Comparison of ENCODE assay signal across 29 cellular contexts in genomic region chrY:14905894-14906293, GRCh38.
"Had no signal": no experiment of that assay in that cellular context is flagged by ENCODE, and none has a peak within 500 bp of the region (broad histone marks: within the 10 kb centered on the region; RNA-seq: fewer than 3 reads in every experiment).

No MANE protein-coding gene starts in this region.

- H3K27me3 ChIP-seq: neural progenitor cell, ovary, right lobe of liver, sigmoid colon, spleen, stomach, suprapubic skin, testis, tibial artery, transverse colon, upper lobe of right lung, uterus had no signal

- H3K9ac ChIP-seq: neural progenitor cell, parathyroid adenoma had no signal

- H3K27ac ChIP-seq: neural progenitor cell, ovary, parathyroid adenoma, psoas muscle, right lobe of liver, sigmoid colon, skin epidermis, spleen, stomach, suprapubic skin, testis, tibial artery, transverse colon, upper lobe of right lung, uterus had no signal

- H3K36me3 ChIP-seq: neural progenitor cell, ovary, right lobe of liver, sigmoid colon, spleen, stomach, suprapubic skin, tibial artery, transverse colon, upper lobe of right lung, uterus had no signal

- ATAC-seq: naive thymus-derived CD4-positive, alpha-beta T cell; natural killer cell; psoas muscle; right cardiac atrium; right lobe of liver; stimulated activated memory B cell treated with anti-CD40 and anti-IgM and Interleukin-4, amounts not matched to agents 10 μg/mL and 1 μg/mL and 100 μg/mL, for 72 hours; stimulated activated naive CD8-positive, alpha-beta T cell treated with anti-CD3 and anti-CD28 coated beads, Interleukin-15, Interleukin-2, amounts not matched to agents 100 U/mL and 50 U/mL, for 24 hours; upper lobe of right lung had no signal

- H3K4me3 ChIP-seq: neural progenitor cell, ovary, psoas muscle, right lobe of liver, sigmoid colon, skin epidermis, smooth muscle cell, spleen, stomach, suprapubic skin, testis, tibial artery, transverse colon, upper lobe of right lung, uterus had no signal

- H3K4me2 ChIP-seq: neural progenitor cell, smooth muscle cell had no signal

- H3K4me1 ChIP-seq: neural progenitor cell, parathyroid adenoma, psoas muscle, right lobe of liver, sigmoid colon, spleen, stomach, suprapubic skin, testis, tibial artery, transverse colon, upper lobe of right lung, uterus had no signal

- H2AFZ ChIP-seq: neural progenitor cell, parathyroid adenoma had no signal

- DNase-seq: naive thymus-derived CD4-positive, alpha-beta T cell; natural killer cell; occipital lobe; ovary; posterior cingulate gyrus; psoas muscle; right cardiac atrium; right lobe of liver; sigmoid colon; spleen; stimulated activated CD4-positive, alpha-beta T cell treated with anti-CD3 and anti-CD28 coated beads, Interleukin-12 subunit alpha, Interleukin-12 subunit beta, amount 100 ng/mL, for 4 hours; stimulated activated CD4-positive, alpha-beta T cell treated with anti-CD3 and anti-CD28 coated beads, Interleukin-1b, Interleukin-23, amount 100 ng/mL, for 48 hours; stimulated activated CD4-positive, alpha-beta T cell treated with anti-CD3 and anti-CD28 coated beads, Interleukin-4, amount 100 ng/mL, for 1 hour; stimulated activated CD4-positive, alpha-beta T cell treated with anti-CD3 and anti-CD28 coated beads, Interleukin-4, amount 100 ng/mL, for 4 hours; stimulated activated CD8-positive, alpha-beta memory T cell treated with anti-CD3 and anti-CD28 coated beads, Interleukin-4, amount 100 ng/mL, for 48 hours; stimulated activated naive CD4-positive, alpha-beta T cell; stimulated activated naive CD8-positive, alpha-beta T cell treated with anti-CD3 and anti-CD28 coated beads, Interleukin-15, Interleukin-2, amounts not matched to agents 100 U/mL and 50 U/mL, for 24 hours; stomach; testis; tibial artery; transverse colon; upper lobe of right lung; uterus had no signal

- H3K9me3 ChIP-seq: ovary, psoas muscle, right lobe of liver, sigmoid colon, spleen, stomach, suprapubic skin, testis, tibial artery, transverse colon, upper lobe of right lung, uterus had no signal

- H3K79me2 ChIP-seq: parathyroid adenoma had no signal
